Comparison of ENCODE assay signal across 9 cellular contexts in genomic region chr2:104658149-104658839, GRCh38.
DNase-seq lines count a peak whose midpoint lies in the region; ATAC-seq and TF ChIP-seq lines count a peak whose summit lies in the region.
"Had no signal": no experiment of that assay in that cellular context is flagged by ENCODE, and none has a peak within 500 bp of the region (broad histone marks: within the 10 kb centered on the region; RNA-seq: fewer than 3 reads in every experiment).

No MANE protein-coding gene starts in this region.

- DNase-seq in activated CD4-positive, alpha-beta T cell treated with anti-CD3 and anti-CD28 coated beads for 48 hours, result peak; percentile 27
- no peak for DNase-seq in activated CD4-positive, alpha-beta T cell treated with anti-CD3 and anti-CD28 coated beads, Interleukin-2, amount 50 U/mL, for 4 hours
- DNase-seq in astrocyte of the hippocampus (ENCODE audit: low read depth, low spot score) (peak; percentile 44), kidney tubule cell (ENCODE audit: low spot score) (peak; percentile 37), suprapubic skin (ENCODE audit: low spot score in 2 of 2) (peak in 1 of 2 donors; percentile 85), SIG-M5 (lab: John Stamatoyannopoulos, UW) (no peak), kidney glomerular epithelial cell (lab: John Stamatoyannopoulos, UW) (no peak)

- no peak for ATAC-seq in GM18907 (IDR thresholded peaks at IDR 0.05; ENCODE audit: unreplicated experiment)

- peaks cover 12% of the 10 kb centered on the region for H3K4me1 ChIP-seq in suprapubic skin
- H3K4me1 ChIP-seq: thyroid gland had no signal

- no peak for TF ChIP-seq CTCF in suprapubic skin (IDR thresholded peaks at IDR 0.05)

- 46% methylated on average over 19 of the region's 19 CpGs for WGBS in suprapubic skin

- no peak for TF ChIP-seq EP300 in suprapubic skin (IDR thresholded peaks at IDR 0.05)

- TF ChIP-seq POLR2A in suprapubic skin (IDR thresholded peaks at IDR 0.05), result no peak

- H3K36me3 ChIP-seq in suprapubic skin, result no peaks in the 10 kb centered on the region
- H3K36me3 ChIP-seq: thyroid gland had no signal

- no peaks in the 10 kb centered on the region for H3K9me3 ChIP-seq in suprapubic skin
- H3K9me3 ChIP-seq: thyroid gland had no signal

- peak overlapping the region; percentile 28 for H3K27ac ChIP-seq in suprapubic skin
- H3K27ac ChIP-seq: thyroid gland had no signal

- H3K27me3 ChIP-seq in suprapubic skin, result peaks cover 16% of the 10 kb centered on the region
- H3K27me3 ChIP-seq: thyroid gland had no signal

- peak overlapping the region; percentile 20 for H3K4me3 ChIP-seq in suprapubic skin
- H3K4me3 ChIP-seq: thyroid gland had no signal

Comparison
In these comparisons a context has a peak if more than half of its experiments do, and no peak if none do; other contexts are left out.
1. DNase-seq: peak in activated CD4-positive, alpha-beta T cell treated with anti-CD3 and anti-CD28 coated beads for 48 hours (single experiment), astrocyte of the hippocampus (single experiment) and kidney tubule cell (single experiment); none in activated CD4-positive, alpha-beta T cell treated with anti-CD3 and anti-CD28 coated beads, Interleukin-2, amount 50 U/mL, for 4 hours (0 of 2), SIG-M5 (single experiment) and kidney glomerular epithelial cell (single experiment).